7 cellular contexts compared by ENCODE assay signal in genomic region chr2:100662866-100663265, GRCh38.
"Had no signal": no experiment of that assay in that cellular context is flagged by ENCODE, and none has a peak within 500 bp of the region (broad histone marks: within the 10 kb centered on the region; RNA-seq: fewer than 3 reads in every experiment).

No MANE protein-coding gene starts in this region.

- H3K4me3 Mint-ChIP-seq: GM23338, H9 had no signal

- H3K27ac Mint-ChIP-seq: GM23338, H9 had no signal

- H3K9me3 Mint-ChIP-seq: GM23338, H9 had no signal

- H3K4me2 ChIP-seq: GM23338 had no signal

- H3K4me3 ChIP-seq: GM23338, K562 had no signal

- H2AFZ ChIP-seq: GM23338 had no signal

- H3K4me1 Mint-ChIP-seq: GM23338 had no signal

- ATAC-seq: GM23338, HepG2, K562 had no signal

- H3K27ac ChIP-seq: HL-60 had no signal

- DNase-seq: H9, HCEC 1CT, IMR-90 had no signal
